20 cellular contexts compared by ENCODE assay signal in the genomic region with DNA sequence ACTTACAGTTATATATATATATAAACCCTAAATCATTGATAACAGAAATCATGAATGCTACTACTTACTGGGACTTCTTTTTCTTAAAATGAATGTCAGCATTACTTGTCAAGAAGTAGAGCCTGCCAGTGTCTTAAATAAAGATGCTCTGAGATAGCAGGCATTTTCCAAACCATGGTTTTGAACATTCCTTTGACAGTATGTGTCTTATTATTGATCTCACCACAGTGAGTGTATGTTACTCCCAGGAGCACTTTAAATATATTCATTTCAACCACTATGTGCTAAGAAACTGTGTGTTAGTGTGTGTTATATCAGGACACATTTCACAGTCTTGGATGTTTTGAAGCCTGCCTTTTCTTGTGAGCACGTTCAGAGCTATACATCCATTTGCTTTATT. TPM values are rescaled to one million over a fixed set of nuclear protein-coding genes. Genes with fewer than 3 reads are reported as not detected.
A peak's percentile ranks its signal among the peaks of the same experiment; 100 is the strongest.
DNase-seq lines count a peak whose midpoint lies in the region; ATAC-seq and TF ChIP-seq lines count a peak whose summit lies in the region.
"Had no signal": no experiment of that assay in that cellular context is flagged by ENCODE, and none has a peak within 500 bp of the region (broad histone marks: within the 10 kb centered on the region; RNA-seq: fewer than 3 reads in every experiment).

No MANE protein-coding gene starts in this region.

- H2AFZ ChIP-seq in GM23248, result no peak overlapping the region
- H2AFZ ChIP-seq in GM23338, result no peak overlapping the region

- no peak for TF ChIP-seq POLR2A in body of pancreas (IDR thresholded peaks at IDR 0.05)

- H3F3A ChIP-seq in GM23248 (ENCODE audit: insufficient read depth), result no peaks in the 10 kb centered on the region
- H3F3A ChIP-seq in GM23338 (replicated peaks; ENCODE audit: low read depth), result no peaks in the 10 kb centered on the region

- WGBS in GM23248 (ENCODE audit: low coverage in 1 of 2, low lambda C conversion rate in 2 of 2, missing lambda C conversion rate in 2 of 2), 2 experiments, result 48 to 75% methylated on average over 1 of the region's 1 CpG
- WGBS in body of pancreas, 2 donors, result 24 to 34% methylated on average over 1 of the region's 1 CpG

- H4K20me1 ChIP-seq in GM23248 (ENCODE audit: insufficient read depth) (no peaks in the 10 kb centered on the region), GM23338 (replicated peaks; ENCODE audit: insufficient read depth) (no peaks in the 10 kb centered on the region)
- H4K20me1 ChIP-seq: BLaER1 treated with 17β-estradiol and CSF1 and Interleukin-3, amounts not matched to agents 10 nM and 100 nM had no signal

- H3K9ac ChIP-seq in GM23248, result no peak overlapping the region
- H3K9ac ChIP-seq: BLaER1 treated with 17β-estradiol and CSF1 and Interleukin-3, amounts not matched to agents 10 nM and 100 nM had no signal

- H3K79me2 ChIP-seq in GM23248 (ENCODE audit: insufficient read depth), result no peaks in the 10 kb centered on the region
- H3K79me2 ChIP-seq in GM23338 (replicated peaks; ENCODE audit: insufficient read depth), result no peaks in the 10 kb centered on the region

- no peaks in the 10 kb centered on the region for H3K27me3 Mint-ChIP-seq in GM23338 (ENCODE audit: insufficient read depth, low read depth, poor library complexity)

- ATAC-seq in body of pancreas (no peak), GM23338 (no peak), HG03159 (IDR thresholded peaks at IDR 0.05; ENCODE audit: unreplicated experiment) (no peak)
- ATAC-seq: SK-N-SH treated with all-trans-retinoic acid at 6 μM for 48 hours had no signal

- H3K4me2 ChIP-seq in GM23248 (ENCODE audit: unreplicated experiment) (no peak overlapping the region), GM23338 (no peak overlapping the region)
- H3K4me2 ChIP-seq: BLaER1 treated with 17β-estradiol and CSF1 and Interleukin-3, amounts not matched to agents 10 nM and 100 nM had no signal

- H3K4me3 ChIP-seq in GM23248, result no peak overlapping the region
- no peak overlapping the region for H3K4me3 ChIP-seq in body of pancreas
- H3K4me3 ChIP-seq in GM23338, result no peak overlapping the region
- H3K4me3 ChIP-seq: BLaER1 treated with 17β-estradiol and CSF1 and Interleukin-3, amounts not matched to agents 10 nM and 100 nM; Peyer's patch had no signal

- no peaks in the 10 kb centered on the region for H3K9me2 ChIP-seq in GM23248 (ENCODE audit: insufficient read depth)
- no peaks in the 10 kb centered on the region for H3K9me2 ChIP-seq in GM23338 (ENCODE audit: insufficient read depth)

- no peaks in the 10 kb centered on the region for H3K9me3 ChIP-seq in GM23248 (ENCODE audit: low read depth)
- no peaks in the 10 kb centered on the region for H3K9me3 ChIP-seq in body of pancreas
- H3K9me3 ChIP-seq: Peyer's patch had no signal

- no peaks in the 10 kb centered on the region for H3K36me3 ChIP-seq in GM23248 (ENCODE audit: low read depth)
- H3K36me3 ChIP-seq in body of pancreas (replicated peaks in 1 of 2; ENCODE audit: insufficient read depth in 1 of 2, low read depth in 2 of 2), result no peaks in the 10 kb centered on the region
- no peaks in the 10 kb centered on the region for H3K36me3 ChIP-seq in GM23338 (ENCODE audit: insufficient read depth)
- H3K36me3 ChIP-seq: BLaER1 treated with 17β-estradiol and CSF1 and Interleukin-3, amounts not matched to agents 10 nM and 100 nM; Peyer's patch had no signal

- TF ChIP-seq CTCF in body of pancreas (IDR thresholded peaks at IDR 0.05) (no peak), GM23338 (conservative IDR thresholded peaks at IDR 0.05; ENCODE audit: low read depth in 2 of 2) (no peak)

- peaks cover 51% of the 10 kb centered on the region for H3K9me3 Mint-ChIP-seq in GM23338
- H3K9me3 Mint-ChIP-seq: HFFc6 had no signal

- H3K4me1 ChIP-seq in GM23248 (ENCODE audit: insufficient read depth), result 0 out of 2 replicates have a peak, but pooled peaks cover 7% of the 10 kb centered on the region
- peaks cover 6% of the 10 kb centered on the region for H3K4me1 ChIP-seq in body of pancreas
- 0 out of 2 replicates have a peak, but pooled peaks cover 8% of the 10 kb centered on the region for H3K4me1 ChIP-seq in GM23338 (ENCODE audit: insufficient read depth)
- H3K4me1 ChIP-seq: BLaER1 treated with 17β-estradiol and CSF1 and Interleukin-3, amounts not matched to agents 10 nM and 100 nM; Peyer's patch had no signal

- no peak overlapping the region for H3K27ac Mint-ChIP-seq in GM23338
- H3K27ac Mint-ChIP-seq: CD8-positive, alpha-beta memory T cell; HFFc6 had no signal

- no peak overlapping the region for H3K4me3 Mint-ChIP-seq in GM23338
- H3K4me3 Mint-ChIP-seq: CD8-positive, alpha-beta memory T cell; HFFc6 had no signal

- peak; percentile 18 for DNase-seq in ACHN
- peak; percentile 45 for DNase-seq in GM23248
- DNase-seq in body of pancreas, result no peak
- peak; percentile 30 for DNase-seq in glomerular visceral epithelial cell (ENCODE audit: extremely low spot score)
- no peak for DNase-seq in NCI-H2081 treated with DMSO at 0.1 percent for 48 hours (lab: John Stamatoyannopoulos, UW)
- DNase-seq in head of caudate nucleus, result no peak
- no peak for DNase-seq in GM23338 (ENCODE audit: low spot score)
- DNase-seq: CD8-positive, alpha-beta memory T cell; DMS79 treated with DMSO at 0.1 percent for 48 hours; GF-D8; HFFc6; KBM-7; NCI-H146; NCI-H2081; NCI-H524; Peyer's patch; SHP77 had no signal

- H3K27ac ChIP-seq in GM23248, result no peak overlapping the region
- H3K27ac ChIP-seq in body of pancreas, result peak overlapping the region in 3 of 4 donors; percentile 1 to 73 (median 69)
- H3K27ac ChIP-seq in GM23338 (ENCODE audit: low read depth), result no peak overlapping the region
- H3K27ac ChIP-seq: BLaER1 treated with 17β-estradiol and CSF1 and Interleukin-3, amounts not matched to agents 10 nM and 100 nM; Peyer's patch had no signal

- in situ Hi-C loops in ACHN (cut with HindIII; ENCODE audit: low pct_ligation_motif_present, low pct_unique_long_range_greater_than_20kb, low sequenced_read_pairs) (no loop called here), GM23248 (cut with MboI) (no loop called here)

- H3K4me1 Mint-ChIP-seq in GM23338, result peaks cover 25% of the 10 kb centered on the region
- H3K4me1 Mint-ChIP-seq: CD8-positive, alpha-beta memory T cell had no signal

- intact Hi-C loops in body of pancreas (cut with DNase I), result no loop called here
- intact Hi-C loops in head of caudate nucleus (cut with DNase I), result no loop called here

- H3K27me3 ChIP-seq in GM23248 (replicated peaks; ENCODE audit: insufficient read depth) (no peaks in the 10 kb centered on the region), body of pancreas (no peaks in the 10 kb centered on the region), GM23338 (ENCODE audit: insufficient read depth) (no peaks in the 10 kb centered on the region)
- H3K27me3 ChIP-seq: BLaER1 treated with 17β-estradiol and CSF1 and Interleukin-3, amounts not matched to agents 10 nM and 100 nM; Peyer's patch had no signal

- H3K36me3 Mint-ChIP-seq in GM23338 (ENCODE audit: low read depth), result peaks cover 59% of the 10 kb centered on the region

TF ChIP-seq in GM23338, 12 proteins besides CTCF, POLR2A, EP300 and RAD21 (continues in another document):
- TF ChIP-seq, protein P1, sequence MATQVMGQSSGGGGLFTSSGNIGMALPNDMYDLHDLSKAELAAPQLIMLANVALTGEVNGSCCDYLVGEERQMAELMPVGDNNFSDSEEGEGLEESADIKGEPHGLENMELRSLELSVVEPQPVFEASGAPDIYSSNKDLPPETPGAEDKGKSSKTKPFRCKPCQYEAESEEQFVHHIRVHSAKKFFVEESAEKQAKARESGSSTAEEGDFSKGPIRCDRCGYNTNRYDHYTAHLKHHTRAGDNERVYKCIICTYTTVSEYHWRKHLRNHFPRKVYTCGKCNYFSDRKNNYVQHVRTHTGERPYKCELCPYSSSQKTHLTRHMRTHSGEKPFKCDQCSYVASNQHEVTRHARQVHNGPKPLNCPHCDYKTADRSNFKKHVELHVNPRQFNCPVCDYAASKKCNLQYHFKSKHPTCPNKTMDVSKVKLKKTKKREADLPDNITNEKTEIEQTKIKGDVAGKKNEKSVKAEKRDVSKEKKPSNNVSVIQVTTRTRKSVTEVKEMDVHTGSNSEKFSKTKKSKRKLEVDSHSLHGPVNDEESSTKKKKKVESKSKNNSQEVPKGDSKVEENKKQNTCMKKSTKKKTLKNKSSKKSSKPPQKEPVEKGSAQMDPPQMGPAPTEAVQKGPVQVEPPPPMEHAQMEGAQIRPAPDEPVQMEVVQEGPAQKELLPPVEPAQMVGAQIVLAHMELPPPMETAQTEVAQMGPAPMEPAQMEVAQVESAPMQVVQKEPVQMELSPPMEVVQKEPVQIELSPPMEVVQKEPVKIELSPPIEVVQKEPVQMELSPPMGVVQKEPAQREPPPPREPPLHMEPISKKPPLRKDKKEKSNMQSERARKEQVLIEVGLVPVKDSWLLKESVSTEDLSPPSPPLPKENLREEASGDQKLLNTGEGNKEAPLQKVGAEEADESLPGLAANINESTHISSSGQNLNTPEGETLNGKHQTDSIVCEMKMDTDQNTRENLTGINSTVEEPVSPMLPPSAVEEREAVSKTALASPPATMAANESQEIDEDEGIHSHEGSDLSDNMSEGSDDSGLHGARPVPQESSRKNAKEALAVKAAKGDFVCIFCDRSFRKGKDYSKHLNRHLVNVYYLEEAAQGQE (IDR thresholded peaks at IDR 0.05; ENCODE audit: unreplicated experiment), result no peak
- TF ChIP-seq ZNF331 (CRISPR knock-in tag; IDR thresholded peaks at IDR 0.05; ENCODE audit: low read depth) (no peak), POLR2AphosphoS5 (IDR thresholded peaks at IDR 0.05; ENCODE audit: low read depth) (no peak), EZH2 (IDR thresholded peaks at IDR 0.05; ENCODE audit: low read depth, unreplicated experiment) (no peak), EZH2phosphoT487 (IDR thresholded peaks at IDR 0.05; ENCODE audit: unreplicated experiment) (no peak), ZNF114 (CRISPR knock-in tag; IDR thresholded peaks at IDR 0.05) (no peak)

RNA-seq across cellular contexts. Expression of a gene that starts 28.2 kb away (rescaled TPM):
- 3.4 and 5.4 TPM in 2 replicates for total RNA-seq in GM23248 (2014; rRNA removed; shearing (Covaris generic))
- polyA plus RNA-seq in GM23248 (2016; fragmentation: Nextera tagmentation; extraction: Ambion mirVana), result 2.7 and 3.4 TPM in 2 replicates
- 1 to 10 TPM; 5.4 to 6.9 TPM for total RNA-seq in body of pancreas
- total RNA-seq in GM23338 (2014; rRNA removed; shearing (Covaris generic)), result 0.35 and 0.93 TPM in 2 replicates
- 0.21 and 0.24 TPM in 2 replicates for polyA plus RNA-seq in GM23338 (2016; fragmentation: Nextera tagmentation; extraction: Ambion mirVana)
- total RNA-seq: CD8-positive, alpha-beta memory T cell had no signal
- polyA plus RNA-seq: CD8-positive, alpha-beta memory T cell had no signal

Comparison
In these comparisons a context has a peak if more than half of its experiments do, and no peak if none do; other contexts are left out.
1. DNase-seq: peak in ACHN (single experiment), GM23248 (single experiment) and glomerular visceral epithelial cell (single experiment); none in body of pancreas (0 of 4), NCI-H2081 treated with DMSO at 0.1 percent for 48 hours (single experiment), head of caudate nucleus (0 of 42) and GM23338 (single experiment).
2. H3K27ac ChIP-seq: peak in body of pancreas (3 of 4); none in GM23248 (single experiment) and GM23338 (single experiment).